In genomic region chr1:214541693-214542092, GRCh38 we compare ENCODE assay signal across 1 cellular context.
TF ChIP-seq lines count a peak whose summit lies in the region.

No MANE protein-coding gene starts in this region.

TF ChIP-seq in WTC11, 78 proteins besides CTCF, POLR2A, EP300 and RAD21 (continued from another document):
- TF ChIP-seq, protein P1, sequence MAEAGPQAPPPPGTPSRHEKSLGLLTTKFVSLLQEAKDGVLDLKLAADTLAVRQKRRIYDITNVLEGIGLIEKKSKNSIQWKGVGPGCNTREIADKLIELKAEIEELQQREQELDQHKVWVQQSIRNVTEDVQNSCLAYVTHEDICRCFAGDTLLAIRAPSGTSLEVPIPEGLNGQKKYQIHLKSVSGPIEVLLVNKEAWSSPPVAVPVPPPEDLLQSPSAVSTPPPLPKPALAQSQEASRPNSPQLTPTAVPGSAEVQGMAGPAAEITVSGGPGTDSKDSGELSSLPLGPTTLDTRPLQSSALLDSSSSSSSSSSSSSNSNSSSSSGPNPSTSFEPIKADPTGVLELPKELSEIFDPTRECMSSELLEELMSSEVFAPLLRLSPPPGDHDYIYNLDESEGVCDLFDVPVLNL (CRISPR knock-in tag; IDR thresholded peaks at IDR 0.05; ENCODE audit: borderline replicate concordance, low read depth): no peak
TF ChIP-seq in WTC11: peak in this region for 0.
